ENCODE assay signal across 1 cellular context in the genomic region with DNA sequence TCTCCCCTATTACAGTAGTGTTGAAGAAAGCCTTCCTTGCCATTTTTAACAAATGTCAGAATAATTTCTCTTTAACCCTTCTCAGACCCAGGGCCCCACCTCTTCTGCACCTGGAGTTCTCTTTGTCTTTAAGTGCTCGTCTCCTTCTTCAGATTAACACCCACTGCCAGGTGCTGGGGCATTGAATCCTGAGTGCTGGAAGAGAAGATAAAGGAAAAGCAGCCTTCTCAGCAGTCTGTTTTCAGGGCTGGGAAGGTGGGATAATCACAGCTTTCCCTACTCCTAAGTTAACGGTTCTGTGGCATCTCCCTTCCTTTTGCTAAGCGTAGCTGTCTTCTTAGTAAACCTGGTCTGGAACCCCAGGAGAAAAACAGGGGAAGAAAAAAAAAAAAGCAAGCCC.
TF ChIP-seq lines count a peak whose summit lies in the region.

No MANE protein-coding gene starts in this region.

TF ChIP-seq in GM23338, 12 proteins besides CTCF, POLR2A, EP300 and RAD21 (continued from another document):
- TF ChIP-seq POLR2AphosphoS5 (IDR thresholded peaks at IDR 0.05; ENCODE audit: low read depth) (no peak), EZH2phosphoT487 (IDR thresholded peaks at IDR 0.05; ENCODE audit: unreplicated experiment) (no peak), ZNF114 (CRISPR knock-in tag; IDR thresholded peaks at IDR 0.05) (no peak), ETS1 (IDR thresholded peaks at IDR 0.05) (no peak), NANOG (IDR thresholded peaks at IDR 0.05; ENCODE audit: borderline replicate concordance) (no peak), CREB1 (CRISPR knock-in tag; IDR thresholded peaks at IDR 0.05; ENCODE audit: low read depth) (no peak)
